ENCODE assay signal across 18 cellular contexts in genomic region chr7:13986208-13986607, GRCh38. TPM values are rescaled to one million over a fixed set of nuclear protein-coding genes. Genes with fewer than 3 reads are reported as not detected.
A peak's percentile ranks its signal among the peaks of the same experiment; 100 is the strongest.
DNase-seq lines count a peak whose midpoint lies in the region; ATAC-seq and TF ChIP-seq lines count a peak whose summit lies in the region.
"Had no signal": no experiment of that assay in that cellular context is flagged by ENCODE, and none has a peak within 500 bp of the region (broad histone marks: within the 10 kb centered on the region; RNA-seq: fewer than 3 reads in every experiment).

No MANE protein-coding gene starts in this region.

- no peak for ATAC-seq in GM18873 (IDR thresholded peaks at IDR 0.05; ENCODE audit: low FRiP score, unreplicated experiment)
- no peak for ATAC-seq in HG02610 (IDR thresholded peaks at IDR 0.05; ENCODE audit: unreplicated experiment)
- ATAC-seq: natural killer cell had no signal

- CTCF ChIA-PET in A673 (lab: Charles Lee), result no interaction called here

- BruUV-seq in A673 (replicated peaks; lab: Mats Ljungman, UMichigan), result no TSS peak

- no peak overlapping the region for H3K27ac Mint-ChIP-seq in activated T-helper 2 cell treated with anti-CD3 and anti-CD28 coated beads, Interferon-gamma antibody, Interleukin-2, Interleukin-4, amounts not matched to agents 10 μg/mL and 5 μg/mL and 100 μg/mL, durations not matched to agents 14 hours and 24 hours and 36 hours
- H3K27ac Mint-ChIP-seq: natural killer cell had no signal

- H3K36me3 Mint-ChIP-seq in activated T-helper 2 cell treated with anti-CD3 and anti-CD28 coated beads, Interferon-gamma antibody, Interleukin-2, Interleukin-4, amounts not matched to agents 10 μg/mL and 5 μg/mL and 100 μg/mL, durations not matched to agents 14 hours and 24 hours and 36 hours (ENCODE audit: low read depth), result no peaks in the 10 kb centered on the region
- H3K36me3 Mint-ChIP-seq: natural killer cell had no signal

- TF ChIP-seq CTCF in A673 (conservative IDR thresholded peaks at IDR 0.05; ENCODE audit: low read depth, low read length), result no peak

- no peaks in the 10 kb centered on the region for H3K9me3 ChIP-seq in A673 (ENCODE audit: low read depth, low read length, poor library complexity, severe bottlenecking)
- no peaks in the 10 kb centered on the region for H3K9me3 ChIP-seq in HUES6 (ENCODE audit: control insufficient read depth, insufficient read depth, low read depth, low read length)
- H3K9me3 ChIP-seq in iPS-20b (ENCODE audit: insufficient read depth, low read depth, low read length), result no peaks in the 10 kb centered on the region
- H3K9me3 ChIP-seq: colonic mucosa had no signal

- POLR2A ChIA-PET in A673 (lab: Charles Lee; ENCODE audit: low non-redundant PET), result no interaction called here

- H3K4me3 ChIP-seq in A673 (ENCODE audit: low read depth, low read length, poor library complexity, severe bottlenecking), result peak overlapping the region; percentile 62
- peak overlapping the region; percentile 71 for H3K4me3 ChIP-seq in HUES6 (ENCODE audit: low read depth, low read length)
- peak overlapping the region; percentile 88 for H3K4me3 ChIP-seq in iPS-20b (ENCODE audit: low read length)
- H3K4me3 ChIP-seq: colonic mucosa had no signal

- peaks cover 1% of the 10 kb centered on the region for H3K4me1 Mint-ChIP-seq in activated T-helper 2 cell treated with anti-CD3 and anti-CD28 coated beads, Interferon-gamma antibody, Interleukin-2, Interleukin-4, amounts not matched to agents 10 μg/mL and 5 μg/mL and 100 μg/mL, durations not matched to agents 14 hours and 24 hours and 36 hours (ENCODE audit: low read depth)
- H3K4me1 Mint-ChIP-seq: natural killer cell had no signal

- peaks cover 2% of the 10 kb centered on the region for H3K27me3 Mint-ChIP-seq in activated T-helper 2 cell treated with anti-CD3 and anti-CD28 coated beads, Interferon-gamma antibody, Interleukin-2, Interleukin-4, amounts not matched to agents 10 μg/mL and 5 μg/mL and 100 μg/mL, durations not matched to agents 14 hours and 24 hours and 36 hours (ENCODE audit: low read depth)

- H3K4me1 ChIP-seq in A673 (ENCODE audit: insufficient read depth, low read length, poor library complexity, severe bottlenecking), result peaks cover 51% of the 10 kb centered on the region
- peaks cover 47% of the 10 kb centered on the region for H3K4me1 ChIP-seq in HUES6 (ENCODE audit: control insufficient read depth, insufficient read depth, low read length)
- peaks cover 52% of the 10 kb centered on the region for H3K4me1 ChIP-seq in iPS-20b (ENCODE audit: insufficient read depth, low read length)
- H3K4me1 ChIP-seq: colonic mucosa had no signal

- peak overlapping the region; percentile 51 for H3K9ac ChIP-seq in HUES6 (ENCODE audit: low read length)
- peak overlapping the region; percentile 91; the same call in 1 of the 2 replicates for H3K9ac ChIP-seq in iPS-20b (ENCODE audit: low read depth, low read length)

- H3K9me3 Mint-ChIP-seq in activated T-helper 2 cell treated with anti-CD3 and anti-CD28 coated beads, Interferon-gamma antibody, Interleukin-2, Interleukin-4, amounts not matched to agents 10 μg/mL and 5 μg/mL and 100 μg/mL, durations not matched to agents 14 hours and 24 hours and 36 hours, result no peaks in the 10 kb centered on the region
- H3K9me3 Mint-ChIP-seq: natural killer cell had no signal

- H3K36me3 ChIP-seq in A673 (ENCODE audit: insufficient read depth, low read length, poor library complexity, severe bottlenecking), result no peaks in the 10 kb centered on the region
- no peaks in the 10 kb centered on the region for H3K36me3 ChIP-seq in HUES6 (ENCODE audit: control insufficient read depth, insufficient read depth, low read length)
- peaks cover 20% of the 10 kb centered on the region; the same call in 1 of the 2 replicates for H3K36me3 ChIP-seq in iPS-20b (ENCODE audit: insufficient read depth, low read depth, low read length)
- H3K36me3 ChIP-seq: colonic mucosa had no signal

- intact Hi-C loops in A673 (cut with micrococcal nuclease; ENCODE audit: unreplicated experiment), result loop anchor here (5.0 to 10.0 kb wide), 5 partner anchors 79 to 471 kb away; no protein-coding TSS in a partner anchor
- intact Hi-C loops in activated T-helper 2 cell treated with anti-CD3 and anti-CD28 coated beads, Interferon-gamma antibody, Interleukin-2, Interleukin-4, amounts not matched to agents 10 μg/mL and 5 μg/mL and 100 μg/mL, durations not matched to agents 14 hours and 24 hours and 36 hours (cut with micrococcal nuclease), result no loop called here

- peak overlapping the region; percentile 46 for H3K27ac ChIP-seq in A673 (ENCODE audit: low read depth, low read length, poor library complexity, severe bottlenecking)
- H3K27ac ChIP-seq in HUES6 (ENCODE audit: low read depth, low read length), result peak overlapping the region; percentile 89
- H3K27ac ChIP-seq in iPS-20b (ENCODE audit: low read length), result peak overlapping the region; percentile 64
- H3K27ac ChIP-seq: colonic mucosa, HL-60 had no signal

- H3K27me3 ChIP-seq in A673 (replicated peaks; ENCODE audit: insufficient read depth, low read depth, low read length, poor library complexity), result no peaks in the 10 kb centered on the region
- H3K27me3 ChIP-seq in HUES6 (ENCODE audit: control insufficient read depth, insufficient read depth, low read length), result no peaks in the 10 kb centered on the region
- H3K27me3 ChIP-seq in iPS-20b (ENCODE audit: insufficient read depth, low read length), result no peaks in the 10 kb centered on the region
- H3K27me3 ChIP-seq: colonic mucosa had no signal

- H3K4me3 Mint-ChIP-seq in activated T-helper 2 cell treated with anti-CD3 and anti-CD28 coated beads, Interferon-gamma antibody, Interleukin-2, Interleukin-4, amounts not matched to agents 10 μg/mL and 5 μg/mL and 100 μg/mL, durations not matched to agents 14 hours and 24 hours and 36 hours (ENCODE audit: low read depth), result no peak overlapping the region
- H3K4me3 Mint-ChIP-seq: natural killer cell had no signal

- DNase-seq in A673 (ENCODE audit: low spot score), result peak; percentile 47
- peak; percentile 24 for DNase-seq in astrocyte of the hippocampus (ENCODE audit: low read depth, low spot score)
- DNase-seq in activated T-helper 2 cell treated with anti-CD3 and anti-CD28 coated beads, Interferon-gamma antibody, Interleukin-2, Interleukin-4, amounts not matched to agents 10 μg/mL and 5 μg/mL and 100 μg/mL, durations not matched to agents 14 hours and 24 hours and 36 hours (ENCODE audit: low spot score), result no peak
- DNase-seq in NOMO-1 treated with DMSO at 0.1 percent for 48 hours (lab: John Stamatoyannopoulos, UW; ENCODE audit: unreplicated experiment), result no peak
- DNase-seq: activated CD8-positive, alpha-beta memory T cell treated with anti-CD3 and anti-CD28 coated beads for 24 hours; Calu3; colonic mucosa; erythroblast; hippocampal formation; Karpas-422; natural killer cell; NCI-H1417; NCI-H2227 treated with DMSO at 0.1 percent for 48 hours had no signal

RNA-seq across cellular contexts. Expression of gene ETV1, which starts 3.3 kb away (rescaled TPM):
- total RNA-seq in A673 (2021), result 60.1 and 84.1 TPM in 2 replicates
- total RNA-seq in activated T-helper 2 cell treated with anti-CD3 and anti-CD28 coated beads, Interferon-gamma antibody, Interleukin-2, Interleukin-4, amounts not matched to agents 10 μg/mL and 5 μg/mL and 100 μg/mL, durations not matched to agents 14 hours and 24 hours and 36 hours, result 0.05 and 0.53 TPM in 2 replicates

Comparison
In these comparisons a context has a peak if more than half of its experiments do, and no peak if none do; other contexts are left out.
1. DNase-seq: peak in A673 (single experiment) and astrocyte of the hippocampus (single experiment); none in activated T-helper 2 cell treated with anti-CD3 and anti-CD28 coated beads, Interferon-gamma antibody, Interleukin-2, Interleukin-4, amounts not matched to agents 10 μg/mL and 5 μg/mL and 100 μg/mL, durations not matched to agents 14 hours and 24 hours and 36 hours (single experiment) and NOMO-1 treated with DMSO at 0.1 percent for 48 hours (single experiment).
2. RNA of gene ETV1, which starts 3.3 kb away (total RNA-seq): 60.1 to 84.1 TPM in A673; 0.05 to 0.53 TPM in activated T-helper 2 cell treated with anti-CD3 and anti-CD28 coated beads, Interferon-gamma antibody, Interleukin-2, Interleukin-4, amounts not matched to agents 10 μg/mL and 5 μg/mL and 100 μg/mL, durations not matched to agents 14 hours and 24 hours and 36 hours; every median in the first group is over 10 times any median in the second.
3. Peak in every context shown above with its lines, with median percentiles within 50 percentile points of each other: H3K27ac ChIP-seq and H3K4me3 ChIP-seq.